21 cellular contexts compared by ENCODE assay signal in genomic region chr3:120798346-120798745, GRCh38.
"Had no signal": no experiment of that assay in that cellular context is flagged by ENCODE, and none has a peak within 500 bp of the region (broad histone marks: within the 10 kb centered on the region; RNA-seq: fewer than 3 reads in every experiment).

No MANE protein-coding gene starts in this region.

- H3K9me3 ChIP-seq: esophagus squamous epithelium, gastrocnemius medialis, heart left ventricle, upper lobe of right lung had no signal

- H3K27me3 Mint-ChIP-seq: activated CD4-positive, alpha-beta memory T cell treated with anti-CD3 and anti-CD28 coated beads, Interleukin-2, amount 10 ng/mL, durations not matched to agents 7 days and 5 days; stimulated activated naive CD8-positive, alpha-beta T cell treated with anti-CD3 and anti-CD28 coated beads, Interleukin-15, Interleukin-2, amounts not matched to agents 100 ng/mL and 50 ng/mL, for 24 hours had no signal

- H3K9me3 Mint-ChIP-seq: activated CD4-positive, alpha-beta memory T cell treated with anti-CD3 and anti-CD28 coated beads, Interleukin-2, amount 10 ng/mL, durations not matched to agents 7 days and 5 days; activated naive CD4-positive, alpha-beta T cell treated with anti-CD3 and anti-CD28 coated beads, Interleukin-2, amount 50 U/mL, for 72 hours; natural killer cell; stimulated activated naive CD8-positive, alpha-beta T cell treated with anti-CD3 and anti-CD28 coated beads, Interleukin-15, Interleukin-2, amounts not matched to agents 100 ng/mL and 50 ng/mL, for 24 hours; T-helper 1 cell treated with Interleukin-12 subunit alpha and Interleukin-12 subunit beta and Interleukin-4 antibody, amounts not matched to agents 30 μg/mL and 1 μg/mL, for 36 hours; WTC11 had no signal

- H3K36me3 Mint-ChIP-seq: activated naive CD4-positive, alpha-beta T cell treated with anti-CD3 and anti-CD28 coated beads, Interleukin-2, amount 50 U/mL, for 72 hours; natural killer cell; WTC11 had no signal

- H3K27ac ChIP-seq: cardiac muscle cell, esophagus squamous epithelium, gastrocnemius medialis, heart left ventricle, upper lobe of right lung had no signal

- H3K4me1 Mint-ChIP-seq: activated CD4-positive, alpha-beta memory T cell treated with anti-CD3 and anti-CD28 coated beads, Interleukin-2, amount 10 ng/mL, durations not matched to agents 7 days and 5 days; natural killer cell had no signal

- H3K27ac Mint-ChIP-seq: activated CD4-positive, alpha-beta memory T cell treated with anti-CD3 and anti-CD28 coated beads, Interleukin-2, amount 10 ng/mL, durations not matched to agents 7 days and 5 days; activated naive CD4-positive, alpha-beta T cell treated with anti-CD3 and anti-CD28 coated beads, Interleukin-2, amount 50 U/mL, for 72 hours; natural killer cell; stimulated activated naive CD8-positive, alpha-beta T cell treated with anti-CD3 and anti-CD28 coated beads, Interleukin-15, Interleukin-2, amounts not matched to agents 100 ng/mL and 50 ng/mL, for 24 hours; T-helper 1 cell treated with Interleukin-12 subunit alpha and Interleukin-12 subunit beta and Interleukin-4 antibody, amounts not matched to agents 30 μg/mL and 1 μg/mL, for 36 hours; WTC11 had no signal

- H3K4me3 ChIP-seq: cardiac muscle cell, esophagus squamous epithelium, gastrocnemius medialis, heart left ventricle, upper lobe of right lung had no signal

- H3K4me1 ChIP-seq: esophagus squamous epithelium, heart left ventricle, upper lobe of right lung had no signal

- H3K4me3 Mint-ChIP-seq: activated CD4-positive, alpha-beta memory T cell treated with anti-CD3 and anti-CD28 coated beads, Interleukin-2, amount 10 ng/mL, durations not matched to agents 7 days and 5 days; natural killer cell; stimulated activated naive CD8-positive, alpha-beta T cell treated with anti-CD3 and anti-CD28 coated beads, Interleukin-15, Interleukin-2, amounts not matched to agents 100 ng/mL and 50 ng/mL, for 24 hours; T-helper 1 cell treated with Interleukin-12 subunit alpha and Interleukin-12 subunit beta and Interleukin-4 antibody, amounts not matched to agents 30 μg/mL and 1 μg/mL, for 36 hours; WTC11 had no signal

- H3K36me3 ChIP-seq: cardiac muscle cell, esophagus squamous epithelium, gastrocnemius medialis, heart left ventricle, upper lobe of right lung had no signal

- H3K27me3 ChIP-seq: cardiac muscle cell, esophagus squamous epithelium, gastrocnemius medialis, upper lobe of right lung had no signal

- FAIRE-seq: islet of Langerhans had no signal

- DNase-seq: activated CD4-positive, alpha-beta memory T cell treated with anti-CD3 and anti-CD28 coated beads, Interleukin-2, amount 10 ng/mL, durations not matched to agents 7 days and 5 days; activated CD4-positive, alpha-beta T cell treated with anti-CD3 and anti-CD28 coated beads for 4 hours; activated CD8-positive, alpha-beta memory T cell treated with anti-CD3 and anti-CD28 coated beads, Interleukin-2, amount 50 U/mL, for 4 hours; activated gamma-delta T cell; activated T-cell treated with anti-CD3 and anti-CD28 coated beads, Interleukin-2, amount 50 U/mL, for 48 hours; cortex of kidney; effector CD4-positive, alpha-beta T cell; esophagus squamous epithelium; gastrocnemius medialis; heart left ventricle; natural killer cell; nucleus accumbens; posterior cingulate gyrus; right cardiac atrium; upper lobe of right lung had no signal
